Comparison of ENCODE assay signal across 8 cellular contexts in genomic region chr14:52313493-52313881, GRCh38. TPM values are rescaled to one million over a fixed set of nuclear protein-coding genes. Genes with fewer than 3 reads are reported as not detected.
A peak's percentile ranks its signal among the peaks of the same experiment; 100 is the strongest.
DNase-seq lines count a peak whose midpoint lies in the region; ATAC-seq and TF ChIP-seq lines count a peak whose summit lies in the region.

No MANE protein-coding gene starts in this region.

- TF ChIP-seq CTCF in ascending aorta (IDR thresholded peaks at IDR 0.05): no peak
- no peak for TF ChIP-seq CTCF in left lung (IDR thresholded peaks at IDR 0.05)

- H3K4me3 ChIP-seq in ascending aorta (peak overlapping the region; percentile 62 to 65), left lung (peak overlapping the region; percentile 48 to 50), thymus (ENCODE audit: low read length) (peak overlapping the region; percentile 54)

- H3K9me3 ChIP-seq in ascending aorta: no peaks in the 10 kb centered on the region
- H3K9me3 ChIP-seq in left lung: no peaks in the 10 kb centered on the region
- H3K9me3 ChIP-seq in thymus (ENCODE audit: control insufficient read depth): no peaks in the 10 kb centered on the region

- no peaks in the 10 kb centered on the region for H3K9me3 Mint-ChIP-seq in activated T-cell treated with anti-CD3 and anti-CD28 coated beads, Interleukin-2, amount 50 U/mL, for 72 hours

- no peaks in the 10 kb centered on the region for H3K36me3 ChIP-seq in ascending aorta
- no peaks in the 10 kb centered on the region for H3K36me3 ChIP-seq in left lung
- no peaks in the 10 kb centered on the region for H3K36me3 ChIP-seq in thymus (ENCODE audit: control insufficient read depth, insufficient read depth)

- H3K27ac Mint-ChIP-seq in activated T-cell treated with anti-CD3 and anti-CD28 coated beads, Interleukin-2, amount 50 U/mL, for 72 hours: peak overlapping the region; percentile 92

- intact Hi-C loops in ascending aorta (cut with DNase I) (no loop called here), left lung (cut with DNase I) (no loop called here)

- no peak for DNase-seq in activated T-cell treated with anti-CD3 and anti-CD28 coated beads, Interleukin-2, amount 50 U/mL, for 72 hours
- DNase-seq in activated T-cell treated with anti-CD3 and anti-CD28 coated beads, Interleukin-2, amount 50 U/mL, for 1 hour: no peak
- DNase-seq in ascending aorta (ENCODE audit: low spot score in 2 of 2) (no peak), left lung (no peak), GM19238 (ENCODE audit: insufficient read length, low spot score) (no peak), mesenteric fat pad (ENCODE audit: low spot score) (no peak)
- DNase-seq in activated CD4-positive, alpha-beta T cell treated with anti-CD3 and anti-CD28 coated beads, Interleukin-2, amount 50 U/mL, for 48 hours: no peak

- H3K36me3 Mint-ChIP-seq in activated T-cell treated with anti-CD3 and anti-CD28 coated beads, Interleukin-2, amount 50 U/mL, for 72 hours (ENCODE audit: insufficient read depth in 2 of 2): no peaks in the 10 kb centered on the region

- peak overlapping the region; percentile 99 to 100 for H3K4me3 Mint-ChIP-seq in activated T-cell treated with anti-CD3 and anti-CD28 coated beads, Interleukin-2, amount 50 U/mL, for 72 hours

- peaks cover 3 to 7% of the 10 kb centered on the region in 2 donors for H3K4me1 ChIP-seq in ascending aorta
- peaks cover 12 to 71% of the 10 kb centered on the region in 2 donors for H3K4me1 ChIP-seq in left lung
- peaks cover 15% of the 10 kb centered on the region for H3K4me1 ChIP-seq in thymus (ENCODE audit: control insufficient read depth, insufficient read depth, low read length)

- H3K4me1 Mint-ChIP-seq in activated T-cell treated with anti-CD3 and anti-CD28 coated beads, Interleukin-2, amount 50 U/mL, for 72 hours (ENCODE audit: low read depth): peaks cover 72% of the 10 kb centered on the region

- no peak overlapping the region for H3K27ac ChIP-seq in ascending aorta
- peak overlapping the region; percentile 78 to 92 for H3K27ac ChIP-seq in left lung
- H3K27ac ChIP-seq in thymus (ENCODE audit: low read depth): no peak overlapping the region

- no peak for ATAC-seq in activated T-cell treated with anti-CD3 and anti-CD28 coated beads, Interleukin-2, amount 50 U/mL, for 72 hours (replicated peaks in 1 of 2)
- peak; percentile 1 for ATAC-seq in left lung

- peaks cover 28% of the 10 kb centered on the region for H3K27me3 Mint-ChIP-seq in activated T-cell treated with anti-CD3 and anti-CD28 coated beads, Interleukin-2, amount 50 U/mL, for 72 hours (ENCODE audit: low read depth)

- H3K27me3 ChIP-seq in ascending aorta (no peaks in the 10 kb centered on the region), left lung (peaks cover 0 to 36% of the 10 kb centered on the region in 2 donors), thymus (ENCODE audit: control insufficient read depth, insufficient read depth) (peaks cover 3% of the 10 kb centered on the region)

- WGBS in thymus: 26% methylated on average over 10 of the region's 10 CpGs

RNA-seq across cellular contexts. Expression of gene PTGER2, which starts 0.6 kb away (rescaled TPM):
- total RNA-seq in activated T-cell treated with anti-CD3 and anti-CD28 coated beads, Interleukin-2, amount 50 U/mL, for 72 hours: 1 to 10 TPM; 6.2 to 9.6 TPM
- total RNA-seq in ascending aorta: 1.9 TPM
- total RNA-seq in left lung: 10 to 100 TPM in 1 of 2 donors, 1 to 10 TPM in 1; 8.9 to 19.2 TPM
- polyA plus RNA-seq in thymus: 1.4 TPM
- total RNA-seq in mesenteric fat pad: 10.9 TPM

RNA-seq across cellular contexts. Expression of gene PTGDR, which starts 46.0 kb away (rescaled TPM):
- under 1 TPM; 0.19 to 0.60 TPM for total RNA-seq in activated T-cell treated with anti-CD3 and anti-CD28 coated beads, Interleukin-2, amount 50 U/mL, for 72 hours
- total RNA-seq in ascending aorta: 13.4 TPM
- under 1 TPM; 0.73 to 0.97 TPM for total RNA-seq in left lung
- 0.73 TPM for polyA plus RNA-seq in thymus
- total RNA-seq in mesenteric fat pad: 1.0 TPM

Comparison
In these comparisons a context has a peak if more than half of its experiments do, and no peak if none do; other contexts are left out.
1. H3K27ac ChIP-seq: peak in left lung (2 of 2); none in ascending aorta (0 of 2) and thymus (single experiment).
2. Peak in every context shown above with its lines, with median percentiles within 50 percentile points of each other: H3K4me3 ChIP-seq.